Comparison of ENCODE assay signal across 25 cellular contexts in the genomic region with DNA sequence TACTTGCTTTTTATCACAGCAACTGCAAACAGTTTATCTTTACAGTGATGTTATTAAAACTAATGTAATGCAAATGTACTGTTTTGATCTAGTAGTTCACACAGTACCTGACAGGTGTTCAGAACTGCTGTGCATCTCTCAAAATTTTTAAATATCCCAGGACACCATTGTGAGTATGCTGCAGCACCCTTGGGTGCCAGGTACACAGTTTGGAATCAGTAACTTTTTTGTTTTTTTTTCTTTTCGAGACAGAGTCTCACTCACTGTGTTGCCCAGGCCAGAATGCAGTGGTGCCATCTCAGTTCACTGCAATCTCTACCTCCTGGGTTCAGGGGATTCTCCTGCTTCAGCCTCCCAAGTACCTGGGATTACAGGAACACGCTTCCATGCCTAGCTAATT.
"Had no signal": no experiment of that assay in that cellular context is flagged by ENCODE, and none has a peak within 500 bp of the region (broad histone marks: within the 10 kb centered on the region; RNA-seq: fewer than 3 reads in every experiment).

No MANE protein-coding gene starts in this region.

- ATAC-seq: activated CD8-positive, alpha-beta memory T cell treated with anti-CD3 and anti-CD28 coated beads, Interleukin-2, amount 10 ng/mL, durations not matched to agents 7 days and 5 days; activated T-cell treated with anti-CD3 and anti-CD28 coated beads, Interleukin-2, amount 50 U/mL, for 4 hours; PC-3; WTC11 had no signal

- DNase-seq: activated CD4-positive, alpha-beta T cell treated with anti-CD3 and anti-CD28 coated beads for 1 hour; activated CD4-positive, alpha-beta T cell treated with anti-CD3 and anti-CD28 coated beads, Interleukin-2, amount 10 ng/mL, durations not matched to agents 24 days and 14 days; activated CD4-positive, alpha-beta T cell treated with anti-CD3 and anti-CD28 coated beads, Interleukin-2, amount 50 U/mL, for 48 hours; activated CD8-positive, alpha-beta memory T cell treated with anti-CD3 and anti-CD28 coated beads, Interleukin-2, amount 10 ng/mL, durations not matched to agents 7 days and 5 days; activated effector memory CD4-positive, alpha-beta T cell treated with anti-CD3 and anti-CD28 coated beads, Interleukin-2, amount 50 U/mL, for 16 hours; activated naive CD4-positive, alpha-beta T cell treated with Interleukin-2 at 50 U/mL for 16 hours; activated naive CD8-positive, alpha-beta T cell treated with anti-CD3 and anti-CD28 coated beads for 36 hours; activated T-cell treated with anti-CD3 and anti-CD28 coated beads, Interleukin-2, amount 50 U/mL, for 4 hours; brain microvascular endothelial cell; MG63; MV-4-11; NCI-H1092 treated with DMSO at 0.1 percent for 48 hours; NCI-H1417 treated with DMSO at 0.1 percent for 48 hours; NCI-H1694; NCI-H2029; NCI-H2107; NCI-H510A treated with DMSO at 0.1 percent for 48 hours; NCI-H69; PC-3; SIG-M5; SW 1271 had no signal

- H3K27me3 Mint-ChIP-seq: activated CD4-positive, alpha-beta T cell treated with anti-CD3 and anti-CD28 coated beads, Interleukin-2, amount 10 ng/mL, durations not matched to agents 24 days and 14 days; activated CD8-positive, alpha-beta memory T cell treated with anti-CD3 and anti-CD28 coated beads, Interleukin-2, amount 10 ng/mL, durations not matched to agents 7 days and 5 days had no signal

- H3K27ac ChIP-seq: brain microvascular endothelial cell, cardiac muscle cell, KMS-11 had no signal

- H3K9me3 Mint-ChIP-seq: activated CD4-positive, alpha-beta T cell treated with anti-CD3 and anti-CD28 coated beads, Interleukin-2, amount 10 ng/mL, durations not matched to agents 24 days and 14 days; activated naive CD8-positive, alpha-beta T cell treated with anti-CD3 and anti-CD28 coated beads for 36 hours; activated T-cell treated with anti-CD3 and anti-CD28 coated beads, Interleukin-2, amount 50 U/mL, for 4 hours; T-helper 1 cell treated with Interleukin-12 subunit alpha and Interleukin-12 subunit beta and Interleukin-4 antibody, amounts not matched to agents 30 μg/mL and 1 μg/mL, for 36 hours; WTC11 had no signal

- H3K36me3 ChIP-seq: brain microvascular endothelial cell, cardiac muscle cell, MG63 had no signal

- H3K27me3 ChIP-seq: brain microvascular endothelial cell, cardiac muscle cell, MG63 had no signal

- H3K9ac ChIP-seq: KMS-11 had no signal

- H3K27ac Mint-ChIP-seq: activated CD4-positive, alpha-beta T cell treated with anti-CD3 and anti-CD28 coated beads, Interleukin-2, amount 10 ng/mL, durations not matched to agents 24 days and 14 days; activated CD8-positive, alpha-beta memory T cell treated with anti-CD3 and anti-CD28 coated beads, Interleukin-2, amount 10 ng/mL, durations not matched to agents 7 days and 5 days; activated naive CD8-positive, alpha-beta T cell treated with anti-CD3 and anti-CD28 coated beads for 36 hours; T-helper 1 cell treated with Interleukin-12 subunit alpha and Interleukin-12 subunit beta and Interleukin-4 antibody, amounts not matched to agents 30 μg/mL and 1 μg/mL, for 36 hours; WTC11 had no signal

- H3K4me3 ChIP-seq: cardiac muscle cell, MG63 had no signal

- H3K9me3 ChIP-seq: MG63 had no signal

- H3K4me2 ChIP-seq: KMS-11 had no signal

- H3K36me3 Mint-ChIP-seq: WTC11 had no signal

- H3K4me3 Mint-ChIP-seq: activated CD4-positive, alpha-beta T cell treated with anti-CD3 and anti-CD28 coated beads, Interleukin-2, amount 10 ng/mL, durations not matched to agents 24 days and 14 days; activated CD8-positive, alpha-beta memory T cell treated with anti-CD3 and anti-CD28 coated beads, Interleukin-2, amount 10 ng/mL, durations not matched to agents 7 days and 5 days; activated naive CD8-positive, alpha-beta T cell treated with anti-CD3 and anti-CD28 coated beads for 36 hours; activated T-cell treated with anti-CD3 and anti-CD28 coated beads, Interleukin-2, amount 50 U/mL, for 4 hours; T-helper 1 cell treated with Interleukin-12 subunit alpha and Interleukin-12 subunit beta and Interleukin-4 antibody, amounts not matched to agents 30 μg/mL and 1 μg/mL, for 36 hours; WTC11 had no signal
